In genomic region chr20:13009682-13010406, GRCh38 we compare ENCODE assay signal across 8 cellular contexts. TPM values are rescaled to one million over a fixed set of nuclear protein-coding genes. Genes with fewer than 3 reads are reported as not detected.
DNase-seq lines count a peak whose midpoint lies in the region; ATAC-seq and TF ChIP-seq lines count a peak whose summit lies in the region.

No MANE protein-coding gene starts in this region.

- H3K9me3 ChIP-seq in CD8-positive, alpha-beta T cell (ENCODE audit: low read length), result no peaks in the 10 kb centered on the region

- no peaks in the 10 kb centered on the region for H3K36me3 Mint-ChIP-seq in CD8-positive, alpha-beta T cell
- H3K36me3 Mint-ChIP-seq in naive thymus-derived CD8-positive, alpha-beta T cell, result peaks cover 0 to 5% (median 4%) of the 10 kb centered on the region in 3 donors

- H3K4me1 Mint-ChIP-seq in CD8-positive, alpha-beta T cell (ENCODE audit: low read depth), result peaks cover 25% of the 10 kb centered on the region
- H3K4me1 Mint-ChIP-seq in naive thymus-derived CD8-positive, alpha-beta T cell, result peaks cover 7 to 35% (median 25%) of the 10 kb centered on the region in 4 donors

- ATAC-seq in CD8-positive, alpha-beta T cell, result peak; percentile 83
- ATAC-seq in HG03175 (IDR thresholded peaks at IDR 0.05; ENCODE audit: unreplicated experiment), result peak; percentile 95
- peak; percentile 61 to 66 for ATAC-seq in naive thymus-derived CD8-positive, alpha-beta T cell

- H3K27me3 Mint-ChIP-seq in CD8-positive, alpha-beta T cell (ENCODE audit: low read depth), result no peaks in the 10 kb centered on the region
- H3K27me3 Mint-ChIP-seq in naive thymus-derived CD8-positive, alpha-beta T cell, result peaks cover 0 to 8% (median 2%) of the 10 kb centered on the region in 5 donors

- DNase-seq in CD8-positive, alpha-beta T cell, result no peak
- DNase-seq in GM19240 (ENCODE audit: insufficient read length, low spot score) (peak; percentile 2), SK-MEL-5 (ENCODE audit: low read depth, low spot score) (peak; percentile 64), epithelial cell of proximal tubule (ENCODE audit: low read depth) (peak; percentile 93)
- DNase-seq in naive thymus-derived CD8-positive, alpha-beta T cell, result peak in 4 of 10 donors; percentile 2 to 45 (median 10)
- DNase-seq in activated effector memory CD4-positive, alpha-beta T cell treated with anti-CD3 and anti-CD28 coated beads, Interleukin-2, amount 50 U/mL, for 16 hours, result no peak
- no peak for DNase-seq in stimulated activated CD4-positive, alpha-beta T cell treated with anti-CD3 and anti-CD28 coated beads, Interleukin-12 subunit alpha, Interleukin-12 subunit beta, amount 100 ng/mL, for 4 hours

- H3K9me3 Mint-ChIP-seq in CD8-positive, alpha-beta T cell, result no peaks in the 10 kb centered on the region
- no peaks in the 10 kb centered on the region for H3K9me3 Mint-ChIP-seq in naive thymus-derived CD8-positive, alpha-beta T cell

- peak overlapping the region; percentile 25 for H3K4me3 ChIP-seq in CD8-positive, alpha-beta T cell (ENCODE audit: low read depth, low read length)
- peak overlapping the region; percentile 56 for H3K4me3 ChIP-seq in epithelial cell of proximal tubule (ENCODE audit: low read depth, low read length)

- H3K4me1 ChIP-seq in CD8-positive, alpha-beta T cell (ENCODE audit: insufficient read depth, low read length), result peaks cover 5% of the 10 kb centered on the region

- H3K27ac Mint-ChIP-seq in CD8-positive, alpha-beta T cell, result peak overlapping the region; percentile 7
- H3K27ac Mint-ChIP-seq in naive thymus-derived CD8-positive, alpha-beta T cell, result peak overlapping the region in 9 of 10 donors; percentile 37 to 89 (median 61)

- no peak for TF ChIP-seq CTCF in CD8-positive, alpha-beta T cell (IDR thresholded peaks at IDR 0.05)
- no peak for TF ChIP-seq CTCF in epithelial cell of proximal tubule (conservative IDR thresholded peaks at IDR 0.05; ENCODE audit: low read depth, low read length)

- peak overlapping the region; percentile 75 for H3K4me3 Mint-ChIP-seq in CD8-positive, alpha-beta T cell
- peak overlapping the region; percentile 71 to 86 (median 76) for H3K4me3 Mint-ChIP-seq in naive thymus-derived CD8-positive, alpha-beta T cell

- intact Hi-C loops in CD8-positive, alpha-beta T cell (cut with DNase I, micrococcal nuclease), result no loop called here

- H3K36me3 ChIP-seq in CD8-positive, alpha-beta T cell (ENCODE audit: insufficient read depth, low read length), result no peaks in the 10 kb centered on the region

- CTCF ChIA-PET in CD8-positive, alpha-beta T cell (lab: Charles Lee), result no interaction called here

- H3K27me3 ChIP-seq in CD8-positive, alpha-beta T cell (ENCODE audit: insufficient read depth, low read length), result no peaks in the 10 kb centered on the region

- in situ Hi-C loops in SK-MEL-5 (cut with HindIII; ENCODE audit: low pct_unique_long_range_greater_than_20kb, low sequenced_read_pairs), result no loop called here

- no peak overlapping the region for H3K27ac ChIP-seq in CD8-positive, alpha-beta T cell (ENCODE audit: low read depth, low read length)

- POLR2A ChIA-PET in CD8-positive, alpha-beta T cell (lab: Charles Lee), result no interaction called here
- POLR2A ChIA-PET in naive thymus-derived CD8-positive, alpha-beta T cell (lab: Charles Lee), result no interaction called here

RNA-seq across cellular contexts. Expression of gene SPTLC3, which starts 1.1 kb away (rescaled TPM):
- under 1 TPM; 0.30 to 0.72 TPM for total RNA-seq in CD8-positive, alpha-beta T cell
- total RNA-seq in SK-MEL-5 (2014; rRNA removed; shearing (Covaris generic)), result 1.7 and 2.0 TPM in 2 replicates
- polyA plus RNA-seq in SK-MEL-5 (2015; cell fraction: cytosol; rRNA removed), result 0.18 and 0.47 TPM in 2 replicates
- polyA plus RNA-seq in SK-MEL-5 (2015; cell fraction: nucleus; rRNA removed), result 0.05 and 1.0 TPM in 2 replicates
- total RNA-seq in epithelial cell of proximal tubule, result 0.46 and 2.6 TPM in 2 replicates
- under 1 TPM; 0.55 to 0.71 TPM for total RNA-seq in naive thymus-derived CD8-positive, alpha-beta T cell
- 1 to 10 TPM in 1 of 3 donors, under 1 TPM in 2; 0.37 to 2.3 (median 0.59) TPM for polyA plus RNA-seq in naive thymus-derived CD8-positive, alpha-beta T cell

Comparison
In these comparisons a context has a peak if more than half of its experiments do, and no peak if none do; other contexts are left out.
1. DNase-seq: peak in GM19240 (single experiment), SK-MEL-5 (single experiment) and epithelial cell of proximal tubule (single experiment); none in CD8-positive, alpha-beta T cell (0 of 7), activated effector memory CD4-positive, alpha-beta T cell treated with anti-CD3 and anti-CD28 coated beads, Interleukin-2, amount 50 U/mL, for 16 hours (single experiment) and stimulated activated CD4-positive, alpha-beta T cell treated with anti-CD3 and anti-CD28 coated beads, Interleukin-12 subunit alpha, Interleukin-12 subunit beta, amount 100 ng/mL, for 4 hours (single experiment).
2. Peak in every context shown above with its lines, with median percentiles within 50 percentile points of each other: ATAC-seq.